2 cellular contexts compared by ENCODE assay signal in the genomic region with DNA sequence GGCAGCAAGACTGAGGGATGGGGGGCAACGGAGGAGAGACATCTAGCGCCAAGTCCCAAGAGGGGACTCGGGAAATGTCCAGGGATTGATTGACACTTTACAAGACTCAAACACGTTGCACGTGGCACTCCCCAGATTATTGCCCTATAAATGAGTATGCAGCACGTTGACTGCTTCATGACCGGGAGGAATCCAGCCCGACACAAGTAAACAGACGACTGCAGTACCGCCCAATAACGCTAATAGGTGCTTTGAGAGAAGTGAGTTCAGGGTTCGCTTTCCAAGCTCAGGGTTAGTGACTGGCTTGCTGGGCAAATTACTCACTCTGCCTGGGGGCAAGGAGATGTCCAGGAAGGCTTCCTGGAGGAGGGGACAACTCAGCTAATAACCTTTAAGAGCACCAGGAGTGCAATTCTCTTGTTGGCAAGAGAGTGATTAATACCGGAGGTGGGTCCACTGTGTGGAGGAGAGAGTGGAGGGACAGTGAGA.
TF ChIP-seq lines count a peak whose summit lies in the region.

No MANE protein-coding gene starts in this region.

TF ChIP-seq in WTC11, 78 proteins besides CTCF, POLR2A, EP300 and RAD21 (continued from another document):
- TF ChIP-seq FOXJ3 (CRISPR knock-in tag; IDR thresholded peaks at IDR 0.05; ENCODE audit: borderline replicate concordance) (no peak), TEAD4 (CRISPR knock-in tag; IDR thresholded peaks at IDR 0.05) (no peak), IRF2 (CRISPR knock-in tag; IDR thresholded peaks at IDR 0.05; ENCODE audit: borderline replicate concordance, low read depth) (no peak), ZNF671 (CRISPR knock-in tag; IDR thresholded peaks at IDR 0.05) (no peak), FOXP1 (CRISPR knock-in tag; IDR thresholded peaks at IDR 0.05; ENCODE audit: borderline replicate concordance) (no peak), ELF4 (CRISPR knock-in tag; IDR thresholded peaks at IDR 0.05; ENCODE audit: low read depth) (no peak), RELA (CRISPR knock-in tag; IDR thresholded peaks at IDR 0.05; ENCODE audit: borderline replicate concordance) (no peak), GABPB1 (CRISPR knock-in tag; IDR thresholded peaks at IDR 0.05) (no peak), CBFB (CRISPR knock-in tag; IDR thresholded peaks at IDR 0.05; ENCODE audit: low read depth) (no peak), ZNF423 (CRISPR knock-in tag; IDR thresholded peaks at IDR 0.05) (no peak), ESRRA (CRISPR knock-in tag; IDR thresholded peaks at IDR 0.05; ENCODE audit: borderline replicate concordance) (no peak), SMAD4 (CRISPR knock-in tag; IDR thresholded peaks at IDR 0.05) (no peak)
- TF ChIP-seq, protein P1, sequence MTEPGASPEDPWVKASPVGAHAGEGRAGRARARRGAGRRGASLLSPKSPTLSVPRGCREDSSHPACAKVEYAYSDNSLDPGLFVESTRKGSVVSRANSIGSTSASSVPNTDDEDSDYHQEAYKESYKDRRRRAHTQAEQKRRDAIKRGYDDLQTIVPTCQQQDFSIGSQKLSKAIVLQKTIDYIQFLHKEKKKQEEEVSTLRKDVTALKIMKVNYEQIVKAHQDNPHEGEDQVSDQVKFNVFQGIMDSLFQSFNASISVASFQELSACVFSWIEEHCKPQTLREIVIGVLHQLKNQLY (CRISPR knock-in tag; IDR thresholded peaks at IDR 0.05) = no peak
- TF ChIP-seq, protein P2, sequence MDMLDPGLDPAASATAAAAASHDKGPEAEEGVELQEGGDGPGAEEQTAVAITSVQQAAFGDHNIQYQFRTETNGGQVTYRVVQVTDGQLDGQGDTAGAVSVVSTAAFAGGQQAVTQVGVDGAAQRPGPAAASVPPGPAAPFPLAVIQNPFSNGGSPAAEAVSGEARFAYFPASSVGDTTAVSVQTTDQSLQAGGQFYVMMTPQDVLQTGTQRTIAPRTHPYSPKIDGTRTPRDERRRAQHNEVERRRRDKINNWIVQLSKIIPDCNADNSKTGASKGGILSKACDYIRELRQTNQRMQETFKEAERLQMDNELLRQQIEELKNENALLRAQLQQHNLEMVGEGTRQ (CRISPR knock-in tag; IDR thresholded peaks at IDR 0.05) = no peak
- TF ChIP-seq, protein P3, sequence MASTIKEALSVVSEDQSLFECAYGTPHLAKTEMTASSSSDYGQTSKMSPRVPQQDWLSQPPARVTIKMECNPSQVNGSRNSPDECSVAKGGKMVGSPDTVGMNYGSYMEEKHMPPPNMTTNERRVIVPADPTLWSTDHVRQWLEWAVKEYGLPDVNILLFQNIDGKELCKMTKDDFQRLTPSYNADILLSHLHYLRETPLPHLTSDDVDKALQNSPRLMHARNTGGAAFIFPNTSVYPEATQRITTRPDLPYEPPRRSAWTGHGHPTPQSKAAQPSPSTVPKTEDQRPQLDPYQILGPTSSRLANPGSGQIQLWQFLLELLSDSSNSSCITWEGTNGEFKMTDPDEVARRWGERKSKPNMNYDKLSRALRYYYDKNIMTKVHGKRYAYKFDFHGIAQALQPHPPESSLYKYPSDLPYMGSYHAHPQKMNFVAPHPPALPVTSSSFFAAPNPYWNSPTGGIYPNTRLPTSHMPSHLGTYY (CRISPR knock-in tag; IDR thresholded peaks at IDR 0.05) = no peak

TF ChIP-seq in HepG2, 621 proteins besides CTCF, POLR2A, EP300 and RAD21 (continued from another document and continues in another):
- TF ChIP-seq, protein P4, sequence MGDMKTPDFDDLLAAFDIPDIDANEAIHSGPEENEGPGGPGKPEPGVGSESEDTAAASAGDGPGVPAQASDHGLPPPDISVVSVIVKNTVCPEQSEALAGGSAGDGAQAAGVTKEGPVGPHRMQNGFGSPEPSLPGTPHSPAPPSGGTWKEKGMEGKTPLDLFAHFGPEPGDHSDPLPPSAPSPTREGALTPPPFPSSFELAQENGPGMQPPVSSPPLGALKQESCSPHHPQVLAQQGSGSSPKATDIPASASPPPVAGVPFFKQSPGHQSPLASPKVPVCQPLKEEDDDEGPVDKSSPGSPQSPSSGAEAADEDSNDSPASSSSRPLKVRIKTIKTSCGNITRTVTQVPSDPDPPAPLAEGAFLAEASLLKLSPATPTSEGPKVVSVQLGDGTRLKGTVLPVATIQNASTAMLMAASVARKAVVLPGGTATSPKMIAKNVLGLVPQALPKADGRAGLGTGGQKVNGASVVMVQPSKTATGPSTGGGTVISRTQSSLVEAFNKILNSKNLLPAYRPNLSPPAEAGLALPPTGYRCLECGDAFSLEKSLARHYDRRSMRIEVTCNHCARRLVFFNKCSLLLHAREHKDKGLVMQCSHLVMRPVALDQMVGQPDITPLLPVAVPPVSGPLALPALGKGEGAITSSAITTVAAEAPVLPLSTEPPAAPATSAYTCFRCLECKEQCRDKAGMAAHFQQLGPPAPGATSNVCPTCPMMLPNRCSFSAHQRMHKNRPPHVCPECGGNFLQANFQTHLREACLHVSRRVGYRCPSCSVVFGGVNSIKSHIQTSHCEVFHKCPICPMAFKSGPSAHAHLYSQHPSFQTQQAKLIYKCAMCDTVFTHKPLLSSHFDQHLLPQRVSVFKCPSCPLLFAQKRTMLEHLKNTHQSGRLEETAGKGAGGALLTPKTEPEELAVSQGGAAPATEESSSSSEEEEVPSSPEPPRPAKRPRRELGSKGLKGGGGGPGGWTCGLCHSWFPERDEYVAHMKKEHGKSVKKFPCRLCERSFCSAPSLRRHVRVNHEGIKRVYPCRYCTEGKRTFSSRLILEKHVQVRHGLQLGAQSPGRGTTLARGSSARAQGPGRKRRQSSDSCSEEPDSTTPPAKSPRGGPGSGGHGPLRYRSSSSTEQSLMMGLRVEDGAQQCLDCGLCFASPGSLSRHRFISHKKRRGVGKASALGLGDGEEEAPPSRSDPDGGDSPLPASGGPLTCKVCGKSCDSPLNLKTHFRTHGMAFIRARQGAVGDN (CRISPR knock-in tag; IDR thresholded peaks at IDR 0.05) = no peak
- TF ChIP-seq, protein P5, sequence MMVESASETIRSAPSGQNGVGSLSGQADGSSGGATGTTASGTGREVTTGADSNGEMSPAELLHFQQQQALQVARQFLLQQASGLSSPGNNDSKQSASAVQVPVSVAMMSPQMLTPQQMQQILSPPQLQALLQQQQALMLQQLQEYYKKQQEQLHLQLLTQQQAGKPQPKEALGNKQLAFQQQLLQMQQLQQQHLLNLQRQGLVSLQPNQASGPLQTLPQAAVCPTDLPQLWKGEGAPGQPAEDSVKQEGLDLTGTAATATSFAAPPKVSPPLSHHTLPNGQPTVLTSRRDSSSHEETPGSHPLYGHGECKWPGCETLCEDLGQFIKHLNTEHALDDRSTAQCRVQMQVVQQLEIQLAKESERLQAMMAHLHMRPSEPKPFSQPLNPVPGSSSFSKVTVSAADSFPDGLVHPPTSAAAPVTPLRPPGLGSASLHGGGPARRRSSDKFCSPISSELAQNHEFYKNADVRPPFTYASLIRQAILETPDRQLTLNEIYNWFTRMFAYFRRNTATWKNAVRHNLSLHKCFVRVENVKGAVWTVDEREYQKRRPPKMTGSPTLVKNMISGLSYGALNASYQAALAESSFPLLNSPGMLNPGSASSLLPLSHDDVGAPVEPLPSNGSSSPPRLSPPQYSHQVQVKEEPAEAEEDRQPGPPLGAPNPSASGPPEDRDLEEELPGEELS (CRISPR knock-in tag; IDR thresholded peaks at IDR 0.05) = peak; percentile 29; the same call in 1 of the 2 replicates
- no peak for TF ChIP-seq ZSCAN30 (CRISPR knock-in tag; IDR thresholded peaks at IDR 0.05)
- TF ChIP-seq AHR (CRISPR knock-in tag; IDR thresholded peaks at IDR 0.05) = no peak
- no peak for TF ChIP-seq ZNF773 (CRISPR knock-in tag; IDR thresholded peaks at IDR 0.05; ENCODE audit: borderline replicate concordance)
- TF ChIP-seq, protein P6, sequence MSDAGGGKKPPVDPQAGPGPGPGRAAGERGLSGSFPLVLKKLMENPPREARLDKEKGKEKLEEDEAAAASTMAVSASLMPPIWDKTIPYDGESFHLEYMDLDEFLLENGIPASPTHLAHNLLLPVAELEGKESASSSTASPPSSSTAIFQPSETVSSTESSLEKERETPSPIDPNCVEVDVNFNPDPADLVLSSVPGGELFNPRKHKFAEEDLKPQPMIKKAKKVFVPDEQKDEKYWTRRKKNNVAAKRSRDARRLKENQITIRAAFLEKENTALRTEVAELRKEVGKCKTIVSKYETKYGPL (CRISPR knock-in tag; IDR thresholded peaks at IDR 0.05) = no peak
- 0 out of 2 replicates have a peak, but pooled peaks have one; percentile 25 for TF ChIP-seq MEIS2 (CRISPR knock-in tag; IDR thresholded peaks at IDR 0.05)
- TF ChIP-seq, protein P7, sequence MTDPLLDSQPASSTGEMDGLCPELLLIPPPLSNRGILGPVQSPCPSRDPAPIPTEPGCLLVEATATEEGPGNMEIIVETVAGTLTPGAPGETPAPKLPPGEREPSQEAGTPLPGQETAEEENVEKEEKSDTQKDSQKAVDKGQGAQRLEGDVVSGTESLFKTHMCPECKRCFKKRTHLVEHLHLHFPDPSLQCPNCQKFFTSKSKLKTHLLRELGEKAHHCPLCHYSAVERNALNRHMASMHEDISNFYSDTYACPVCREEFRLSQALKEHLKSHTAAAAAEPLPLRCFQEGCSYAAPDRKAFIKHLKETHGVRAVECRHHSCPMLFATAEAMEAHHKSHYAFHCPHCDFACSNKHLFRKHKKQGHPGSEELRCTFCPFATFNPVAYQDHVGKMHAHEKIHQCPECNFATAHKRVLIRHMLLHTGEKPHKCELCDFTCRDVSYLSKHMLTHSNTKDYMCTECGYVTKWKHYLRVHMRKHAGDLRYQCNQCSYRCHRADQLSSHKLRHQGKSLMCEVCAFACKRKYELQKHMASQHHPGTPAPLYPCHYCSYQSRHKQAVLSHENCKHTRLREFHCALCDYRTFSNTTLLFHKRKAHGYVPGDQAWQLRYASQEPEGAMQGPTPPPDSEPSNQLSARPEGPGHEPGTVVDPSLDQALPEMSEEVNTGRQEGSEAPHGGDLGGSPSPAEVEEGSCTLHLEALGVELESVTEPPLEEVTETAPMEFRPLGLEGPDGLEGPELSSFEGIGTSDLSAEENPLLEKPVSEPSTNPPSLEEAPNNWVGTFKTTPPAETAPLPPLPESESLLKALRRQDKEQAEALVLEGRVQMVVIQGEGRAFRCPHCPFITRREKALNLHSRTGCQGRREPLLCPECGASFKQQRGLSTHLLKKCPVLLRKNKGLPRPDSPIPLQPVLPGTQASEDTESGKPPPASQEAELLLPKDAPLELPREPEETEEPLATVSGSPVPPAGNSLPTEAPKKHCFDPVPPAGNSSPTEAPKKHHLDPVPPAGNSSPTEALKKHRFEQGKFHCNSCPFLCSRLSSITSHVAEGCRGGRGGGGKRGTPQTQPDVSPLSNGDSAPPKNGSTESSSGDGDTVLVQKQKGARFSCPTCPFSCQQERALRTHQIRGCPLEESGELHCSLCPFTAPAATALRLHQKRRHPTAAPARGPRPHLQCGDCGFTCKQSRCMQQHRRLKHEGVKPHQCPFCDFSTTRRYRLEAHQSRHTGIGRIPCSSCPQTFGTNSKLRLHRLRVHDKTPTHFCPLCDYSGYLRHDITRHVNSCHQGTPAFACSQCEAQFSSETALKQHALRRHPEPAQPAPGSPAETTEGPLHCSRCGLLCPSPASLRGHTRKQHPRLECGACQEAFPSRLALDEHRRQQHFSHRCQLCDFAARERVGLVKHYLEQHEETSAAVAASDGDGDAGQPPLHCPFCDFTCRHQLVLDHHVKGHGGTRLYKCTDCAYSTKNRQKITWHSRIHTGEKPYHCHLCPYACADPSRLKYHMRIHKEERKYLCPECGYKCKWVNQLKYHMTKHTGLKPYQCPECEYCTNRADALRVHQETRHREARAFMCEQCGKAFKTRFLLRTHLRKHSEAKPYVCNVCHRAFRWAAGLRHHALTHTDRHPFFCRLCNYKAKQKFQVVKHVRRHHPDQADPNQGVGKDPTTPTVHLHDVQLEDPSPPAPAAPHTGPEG (CRISPR knock-in tag; IDR thresholded peaks at IDR 0.05) = no peak
- TF ChIP-seq, protein P8, sequence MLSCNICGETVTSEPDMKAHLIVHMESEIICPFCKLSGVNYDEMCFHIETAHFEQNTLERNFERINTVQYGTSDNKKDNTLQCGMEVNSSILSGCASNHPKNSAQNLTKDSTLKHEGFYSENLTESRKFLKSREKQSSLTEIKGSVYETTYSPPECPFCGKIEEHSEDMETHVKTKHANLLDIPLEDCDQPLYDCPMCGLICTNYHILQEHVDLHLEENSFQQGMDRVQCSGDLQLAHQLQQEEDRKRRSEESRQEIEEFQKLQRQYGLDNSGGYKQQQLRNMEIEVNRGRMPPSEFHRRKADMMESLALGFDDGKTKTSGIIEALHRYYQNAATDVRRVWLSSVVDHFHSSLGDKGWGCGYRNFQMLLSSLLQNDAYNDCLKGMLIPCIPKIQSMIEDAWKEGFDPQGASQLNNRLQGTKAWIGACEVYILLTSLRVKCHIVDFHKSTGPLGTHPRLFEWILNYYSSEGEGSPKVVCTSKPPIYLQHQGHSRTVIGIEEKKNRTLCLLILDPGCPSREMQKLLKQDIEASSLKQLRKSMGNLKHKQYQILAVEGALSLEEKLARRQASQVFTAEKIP (CRISPR knock-in tag; IDR thresholded peaks at IDR 0.05; ENCODE audit: borderline replicate concordance) = no peak
- TF ChIP-seq ZNF780A (CRISPR knock-in tag; IDR thresholded peaks at IDR 0.05) = no peak
- TF ChIP-seq ZFP41 (CRISPR knock-in tag; IDR thresholded peaks at IDR 0.05; ENCODE audit: borderline replicate concordance) = no peak
- TF ChIP-seq, protein P9, sequence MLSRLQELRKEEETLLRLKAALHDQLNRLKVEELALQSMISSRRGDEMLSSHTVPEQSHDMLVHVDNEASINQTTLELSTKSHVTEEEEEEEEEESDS (CRISPR knock-in tag; IDR thresholded peaks at IDR 0.05; ENCODE audit: borderline replicate concordance) = no peak
- no peak for TF ChIP-seq ZKSCAN5 (CRISPR knock-in tag; IDR thresholded peaks at IDR 0.05)
- TF ChIP-seq, protein P10, sequence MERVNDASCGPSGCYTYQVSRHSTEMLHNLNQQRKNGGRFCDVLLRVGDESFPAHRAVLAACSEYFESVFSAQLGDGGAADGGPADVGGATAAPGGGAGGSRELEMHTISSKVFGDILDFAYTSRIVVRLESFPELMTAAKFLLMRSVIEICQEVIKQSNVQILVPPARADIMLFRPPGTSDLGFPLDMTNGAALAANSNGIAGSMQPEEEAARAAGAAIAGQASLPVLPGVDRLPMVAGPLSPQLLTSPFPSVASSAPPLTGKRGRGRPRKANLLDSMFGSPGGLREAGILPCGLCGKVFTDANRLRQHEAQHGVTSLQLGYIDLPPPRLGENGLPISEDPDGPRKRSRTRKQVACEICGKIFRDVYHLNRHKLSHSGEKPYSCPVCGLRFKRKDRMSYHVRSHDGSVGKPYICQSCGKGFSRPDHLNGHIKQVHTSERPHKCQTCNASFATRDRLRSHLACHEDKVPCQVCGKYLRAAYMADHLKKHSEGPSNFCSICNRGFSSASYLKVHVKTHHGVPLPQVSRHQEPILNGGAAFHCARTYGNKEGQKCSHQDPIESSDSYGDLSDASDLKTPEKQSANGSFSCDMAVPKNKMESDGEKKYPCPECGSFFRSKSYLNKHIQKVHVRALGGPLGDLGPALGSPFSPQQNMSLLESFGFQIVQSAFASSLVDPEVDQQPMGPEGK (CRISPR knock-in tag; IDR thresholded peaks at IDR 0.05) = 0 out of 2 replicates have a peak, but pooled peaks have one; percentile 23
- no peak for TF ChIP-seq KDM1A (CRISPR knock-in tag; IDR thresholded peaks at IDR 0.05)
- TF ChIP-seq KAT8 (CRISPR knock-in tag; IDR thresholded peaks at IDR 0.05) = no peak
- no peak for TF ChIP-seq ONECUT2 (CRISPR knock-in tag; IDR thresholded peaks at IDR 0.05)
- no peak for TF ChIP-seq ZNF883 (CRISPR knock-in tag; IDR thresholded peaks at IDR 0.05; ENCODE audit: not compliant biosample characterization)
- TF ChIP-seq ZNF530 (CRISPR knock-in tag; IDR thresholded peaks at IDR 0.05; ENCODE audit: low read depth) = no peak
- TF ChIP-seq REPIN1 (CRISPR knock-in tag; IDR thresholded peaks at IDR 0.05; ENCODE audit: borderline replicate concordance, low read depth) = no peak
- TF ChIP-seq HOXA9 (CRISPR knock-in tag; IDR thresholded peaks at IDR 0.05; ENCODE audit: borderline replicate concordance) = no peak
- TF ChIP-seq ISL2 (CRISPR knock-in tag; IDR thresholded peaks at IDR 0.05) = no peak
- no peak for TF ChIP-seq PRMT3 (CRISPR knock-in tag; IDR thresholded peaks at IDR 0.05; ENCODE audit: borderline replicate concordance, low read depth)
